Comparison of ENCODE assay signal across 29 cellular contexts in the genomic region with DNA sequence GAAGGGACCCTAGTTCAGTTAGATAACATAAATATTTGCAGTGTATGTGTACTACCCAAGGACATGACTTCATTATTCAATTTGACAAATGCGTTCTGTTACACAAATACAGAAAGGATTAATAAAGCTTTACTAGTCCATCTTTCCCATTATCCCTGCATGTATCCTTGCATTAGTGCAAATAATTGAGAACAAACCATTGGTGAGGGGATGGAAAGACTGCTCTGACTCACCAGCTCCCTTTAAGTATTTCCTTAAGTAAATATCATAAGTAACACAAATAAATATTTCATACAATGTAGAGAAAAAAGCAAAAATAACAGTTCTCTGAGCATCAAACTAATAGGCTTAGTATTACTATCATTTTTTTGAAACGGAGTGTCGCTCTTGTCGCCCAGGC.
"Had no signal": no experiment of that assay in that cellular context is flagged by ENCODE, and none has a peak within 500 bp of the region (broad histone marks: within the 10 kb centered on the region; RNA-seq: fewer than 3 reads in every experiment).

No MANE protein-coding gene starts in this region.

- ATAC-seq: effector memory CD8-positive, alpha-beta T cell; foreskin keratinocyte; heart right ventricle; left cardiac atrium; left lung; sciatic nerve had no signal

- DNase-seq: cortex of kidney; effector memory CD8-positive, alpha-beta T cell; foreskin keratinocyte; glutamatergic neuron; heart right ventricle; hippocampal formation; left cardiac atrium; left lung; mucosa of descending colon; naive B cell; nephron progenitor cell; nucleus accumbens; stimulated activated CD4-positive, alpha-beta T cell treated with anti-CD3 and anti-CD28 coated beads, Interleukin-12 subunit alpha, Interleukin-12 subunit beta, amount 100 ng/mL, for 4 hours; stimulated activated CD4-positive, alpha-beta T cell treated with anti-CD3 and anti-CD28 coated beads, Interleukin-1b, Interleukin-23, amount 100 ng/mL, for 48 hours; stimulated activated CD4-positive, alpha-beta T cell treated with anti-CD3 and anti-CD28 coated beads, Interleukin-4, amount 100 ng/mL, for 1 hour; stimulated activated CD8-positive, alpha-beta memory T cell treated with anti-CD3 and anti-CD28 coated beads, Interleukin-4, amount 100 ng/mL, for 48 hours; stimulated activated naive CD4-positive, alpha-beta T cell; transverse colon had no signal

- H3K9me3 ChIP-seq: prostate gland had no signal

- H3K36me3 ChIP-seq: esophagus muscularis mucosa, heart right ventricle, left lung, prostate gland, right atrium auricular region, suprapubic skin, transverse colon, vagina had no signal

- H3K27me3 ChIP-seq: esophagus muscularis mucosa, foreskin keratinocyte, heart right ventricle, left lung, right atrium auricular region, suprapubic skin, transverse colon, vagina had no signal

- H3K27ac Mint-ChIP-seq: mesothelial cell of epicardium, nephron progenitor cell had no signal

- FAIRE-seq: endometrium, islet of Langerhans had no signal

- H3K4me1 ChIP-seq: foreskin keratinocyte had no signal

- H3K4me3 ChIP-seq: esophagus muscularis mucosa, heart right ventricle, left lung, mucosa of descending colon, prostate gland, right atrium auricular region, smooth muscle cell, suprapubic skin, transverse colon, vagina had no signal

- H3K27me3 Mint-ChIP-seq: naive B cell; stimulated activated naive CD8-positive, alpha-beta T cell treated with anti-CD3 and anti-CD28 coated beads, Interleukin-15, amount 100 ng/mL, for 72 hours had no signal

- H3K4me3 Mint-ChIP-seq: mesothelial cell of epicardium, nephron progenitor cell had no signal

- H3K4me2 ChIP-seq: smooth muscle cell had no signal

- H3K27ac ChIP-seq: esophagus muscularis mucosa, foreskin keratinocyte, heart right ventricle, left lung, prostate gland, right atrium auricular region, suprapubic skin, vagina had no signal
